In genomic region chr17:44137891-44138709, GRCh38 we compare ENCODE assay signal across 1 cellular context.
TF ChIP-seq lines count a peak whose summit lies in the region.

No MANE protein-coding gene starts in this region.

TF ChIP-seq in HepG2, 621 proteins besides CTCF, POLR2A, EP300 and RAD21 (continued from another document and continues in another):
- TF ChIP-seq PRDM15 (CRISPR knock-in tag; IDR thresholded peaks at IDR 0.05), result no peak
- 0 out of 2 replicates have a peak, but pooled peaks have one; percentile 12 for TF ChIP-seq NR2C2 (CRISPR knock-in tag; IDR thresholded peaks at IDR 0.05; ENCODE audit: borderline replicate concordance)
- peak; percentile 93 for TF ChIP-seq JUND (CRISPR knock-in tag; IDR thresholded peaks at IDR 0.05)
- TF ChIP-seq YEATS4 (CRISPR knock-in tag; IDR thresholded peaks at IDR 0.05; ENCODE audit: borderline replicate concordance), result peak; percentile 46; the same call in 1 of the 2 replicates
- TF ChIP-seq ZBTB4 (CRISPR knock-in tag; IDR thresholded peaks at IDR 0.05; ENCODE audit: borderline replicate concordance), result peak; percentile 69; the same call in 1 of the 2 replicates
- peak; percentile 77 for TF ChIP-seq PHF5A (CRISPR knock-in tag; IDR thresholded peaks at IDR 0.05; ENCODE audit: low read depth, unreplicated experiment)
- no peak for TF ChIP-seq KDM5A (IDR thresholded peaks at IDR 0.05; ENCODE audit: borderline replicate concordance, low read length)
- TF ChIP-seq ZNF17 (CRISPR knock-in tag; IDR thresholded peaks at IDR 0.05), result no peak
- TF ChIP-seq ZNF790 (CRISPR knock-in tag; IDR thresholded peaks at IDR 0.05; ENCODE audit: borderline replicate concordance), result 0 out of 2 replicates have a peak, but pooled peaks have one; percentile 10
- peak; percentile 70; the same call in 1 of the 2 replicates for TF ChIP-seq DRAP1 (CRISPR knock-in tag; IDR thresholded peaks at IDR 0.05)
- peak; percentile 53; the same call in 1 of the 2 replicates for TF ChIP-seq SMAD1 (CRISPR knock-in tag; IDR thresholded peaks at IDR 0.05; ENCODE audit: borderline replicate concordance, low read depth)
- TF ChIP-seq NPAS2 (CRISPR knock-in tag; IDR thresholded peaks at IDR 0.05; ENCODE audit: borderline replicate concordance), result 0 out of 2 replicates have a peak, but pooled peaks have one; percentile 56
- TF ChIP-seq PLRG1 (conservative IDR thresholded peaks at IDR 0.05), result no peak
- TF ChIP-seq TEAD3 (CRISPR knock-in tag; optimal IDR thresholded peaks at IDR 0.05; ENCODE audit: borderline replicate concordance), result peak; percentile 44
- peak; percentile 64 for TF ChIP-seq MED1 (CRISPR knock-in tag; IDR thresholded peaks at IDR 0.05)
- TF ChIP-seq ZNF614 (CRISPR knock-in tag; IDR thresholded peaks at IDR 0.05; ENCODE audit: borderline replicate concordance), result peak; percentile 71
- peak; percentile 89 for TF ChIP-seq ATF3 (CRISPR knock-in tag; IDR thresholded peaks at IDR 0.05)
- TF ChIP-seq MEIS1 (CRISPR knock-in tag; IDR thresholded peaks at IDR 0.05; ENCODE audit: borderline replicate concordance), result peak; percentile 61
- no peak; the same call in 1 of the 2 replicates for TF ChIP-seq ZNF160 (CRISPR knock-in tag; IDR thresholded peaks at IDR 0.05)
- peak; percentile 48; the same call in 1 of the 2 replicates for TF ChIP-seq ZNF354B (CRISPR knock-in tag; IDR thresholded peaks at IDR 0.05)
- TF ChIP-seq PPARG (CRISPR knock-in tag; conservative IDR thresholded peaks at IDR 0.05), result peak; percentile 47; the same call in 1 of the 2 replicates
- no peak for TF ChIP-seq TRIM22 (IDR thresholded peaks at IDR 0.05)
- TF ChIP-seq ONECUT2 (CRISPR knock-in tag; IDR thresholded peaks at IDR 0.05), result no peak
- TF ChIP-seq DBP (CRISPR knock-in tag; IDR thresholded peaks at IDR 0.05; ENCODE audit: not compliant biosample characterization), result peak; percentile 21
- no peak for TF ChIP-seq HOXA7 (CRISPR knock-in tag; IDR thresholded peaks at IDR 0.05)
- peak; percentile 87; the same call in 1 of the 2 replicates for TF ChIP-seq SAP130 (CRISPR knock-in tag; IDR thresholded peaks at IDR 0.05; ENCODE audit: low read depth)
- TF ChIP-seq JUN (CRISPR knock-in tag; IDR thresholded peaks at IDR 0.05), result peak; percentile 97
- TF ChIP-seq RNF219 (CRISPR knock-in tag; IDR thresholded peaks at IDR 0.05), result no peak
- TF ChIP-seq GRHL1 (CRISPR knock-in tag; conservative IDR thresholded peaks at IDR 0.05), result no peak
- peak; percentile 46; the same call in 1 of the 2 replicates for TF ChIP-seq THAP9 (CRISPR knock-in tag; IDR thresholded peaks at IDR 0.05; ENCODE audit: borderline replicate concordance)
- TF ChIP-seq ETV5 (CRISPR knock-in tag; IDR thresholded peaks at IDR 0.05; ENCODE audit: borderline replicate concordance), result no peak
- 0 out of 2 replicates have a peak, but pooled peaks have one; percentile 31 for TF ChIP-seq FOXA3 (CRISPR knock-in tag; IDR thresholded peaks at IDR 0.05)
- no peak for TF ChIP-seq ZNF607 (CRISPR knock-in tag; IDR thresholded peaks at IDR 0.05; ENCODE audit: borderline replicate concordance)
- TF ChIP-seq XRCC5 (optimal IDR thresholded peaks at IDR 0.05; ENCODE audit: low read length), result peak; percentile 66
- TF ChIP-seq ZNF12 (CRISPR knock-in tag; IDR thresholded peaks at IDR 0.05), result no peak; the same call in none of the 2 replicates
- TF ChIP-seq TCF7 (IDR thresholded peaks at IDR 0.05; ENCODE audit: low read depth), result no peak
- no peak for TF ChIP-seq ZNF335 (CRISPR knock-in tag; IDR thresholded peaks at IDR 0.05)
- no peak for TF ChIP-seq FOXA1 (IDR thresholded peaks at IDR 0.05)
- TF ChIP-seq FOXA1 (CRISPR knock-in tag; IDR thresholded peaks at IDR 0.05), result 0 out of 2 replicates have a peak, but pooled peaks have one; percentile 37
- TF ChIP-seq SIN3A (IDR thresholded peaks at IDR 0.05; ENCODE audit: borderline replicate concordance, low read depth, low read length), result peak; percentile 21; the same call in 1 of the 2 replicates
- TF ChIP-seq SP5 (CRISPR knock-in tag; IDR thresholded peaks at IDR 0.05; ENCODE audit: borderline replicate concordance, low read depth), result peak; percentile 53; the same call in 1 of the 2 replicates
- TF ChIP-seq RFXAP (CRISPR knock-in tag; IDR thresholded peaks at IDR 0.05; ENCODE audit: borderline replicate concordance), result peak; percentile 38; the same call in 1 of the 2 replicates
- peak; percentile 42; the same call in 1 of the 2 replicates for TF ChIP-seq KMT2B (CRISPR knock-in tag; IDR thresholded peaks at IDR 0.05)
- no peak for TF ChIP-seq ELK4 (CRISPR knock-in tag; IDR thresholded peaks at IDR 0.05; ENCODE audit: borderline replicate concordance)
